Comparison of ENCODE assay signal across 11 cellular contexts in genomic region chr5:66498791-66499207, GRCh38.
DNase-seq lines count a peak whose midpoint lies in the region; ATAC-seq, FAIRE-seq and TF ChIP-seq lines count a peak whose summit lies in the region.
"Had no signal": no experiment of that assay in that cellular context is flagged by ENCODE, and none has a peak within 500 bp of the region (broad histone marks: within the 10 kb centered on the region; RNA-seq: fewer than 3 reads in every experiment).

No MANE protein-coding gene starts in this region.

- H3K9ac ChIP-seq in DND-41 (ENCODE audit: low read depth, low read length) (no peak overlapping the region), keratinocyte (ENCODE audit: control insufficient read depth, extremely low read depth, insufficient read depth, low read length) (no peak overlapping the region)

- no peak overlapping the region for H3K27ac Mint-ChIP-seq in activated T-helper 17 cell treated with anti-CD3 and anti-CD28 coated beads, Interleukin-2, amount 50 U/mL, for 72 hours

- H3K27me3 ChIP-seq in DND-41 (ENCODE audit: insufficient read depth, low read length, poor library complexity) (no peaks in the 10 kb centered on the region), keratinocyte (ENCODE audit: control insufficient read depth, extremely low read depth, insufficient read depth, low read length) (no peaks in the 10 kb centered on the region)

- H3K4me1 ChIP-seq in DND-41 (ENCODE audit: insufficient read depth, low read length) = no peaks in the 10 kb centered on the region
- peaks cover 14% of the 10 kb centered on the region for H3K4me1 ChIP-seq in keratinocyte (ENCODE audit: control insufficient read depth, extremely low read depth, insufficient read depth, low read length)

- dilution Hi-C loops in keratinocyte (cut with MboI; ENCODE audit: extremely low pct_ligation_motif_present, low sequenced_read_pairs) = loop anchor here (25.0 kb wide), 1 partner anchor 186 kb away; no protein-coding TSS in a partner anchor

- ATAC-seq in DND-41 (ENCODE audit: insufficient read depth, low read depth) (no peak), GM18868 (IDR thresholded peaks at IDR 0.05; ENCODE audit: unreplicated experiment) (no peak), HG03025 (IDR thresholded peaks at IDR 0.05; ENCODE audit: low FRiP score, unreplicated experiment) (no peak)
- peak; percentile 26 for ATAC-seq in activated T-helper 17 cell treated with anti-CD3 and anti-CD28 coated beads, Interleukin-2, amount 50 U/mL, for 72 hours (replicated peaks)

- H3K36me3 Mint-ChIP-seq in activated T-helper 17 cell treated with anti-CD3 and anti-CD28 coated beads, Interleukin-2, amount 50 U/mL, for 72 hours (ENCODE audit: low read depth) = no peaks in the 10 kb centered on the region

- H3K4me2 ChIP-seq in DND-41 (ENCODE audit: insufficient read depth, low read length) (no peak overlapping the region), keratinocyte (ENCODE audit: control insufficient read depth, extremely low read depth, insufficient read depth, low read depth, low read length) (peak overlapping the region; percentile 24)

- FAIRE-seq in keratinocyte (lab: Jason Lieb, UNC) = peak; percentile 56
- FAIRE-seq: G401.6, small intestine had no signal

- DNase-seq in DND-41 (no peak), HT1080 (ENCODE audit: low read depth) (peak; percentile 64), keratinocyte (ENCODE audit: low read depth, low spot score) (peak; percentile 66), islet precursor cell (no peak)
- no peak for DNase-seq in stimulated activated CD8-positive, alpha-beta memory T cell treated with anti-CD3 and anti-CD28 coated beads, Interleukin-4, amount 100 ng/mL, for 48 hours
- DNase-seq: small intestine had no signal

- H3K9me3 Mint-ChIP-seq in activated T-helper 17 cell treated with anti-CD3 and anti-CD28 coated beads, Interleukin-2, amount 50 U/mL, for 72 hours = no peaks in the 10 kb centered on the region

- no peak overlapping the region for H3K27ac ChIP-seq in DND-41 (ENCODE audit: low read length)
- H3K27ac ChIP-seq in keratinocyte (ENCODE audit: control insufficient read depth, insufficient read depth, low read length) = no peak overlapping the region
- H3K27ac ChIP-seq: thoracic aorta had no signal

- H4K20me1 ChIP-seq in DND-41 (ENCODE audit: insufficient read depth, low read length) (no peaks in the 10 kb centered on the region), keratinocyte (ENCODE audit: control insufficient read depth, extremely low read depth, insufficient read depth, low read length) (no peaks in the 10 kb centered on the region)

- H3K9me1 ChIP-seq in keratinocyte (ENCODE audit: control insufficient read depth, extremely low read depth, insufficient read depth, low read length) = no peaks in the 10 kb centered on the region

- no peak overlapping the region for H3K4me3 Mint-ChIP-seq in activated T-helper 17 cell treated with anti-CD3 and anti-CD28 coated beads, Interleukin-2, amount 50 U/mL, for 72 hours

- H3K9me3 ChIP-seq in DND-41 (ENCODE audit: insufficient read depth, low read length, severe bottlenecking) (no peaks in the 10 kb centered on the region), keratinocyte (ENCODE audit: control insufficient read depth, low read depth, low read length) (no peaks in the 10 kb centered on the region)
- H3K9me3 ChIP-seq: thoracic aorta had no signal

- no peaks in the 10 kb centered on the region for H3K79me2 ChIP-seq in DND-41 (ENCODE audit: insufficient read depth, low read length)
- no peaks in the 10 kb centered on the region for H3K79me2 ChIP-seq in keratinocyte (ENCODE audit: control insufficient read depth, insufficient read depth, low read length)

- H3K36me3 ChIP-seq in DND-41 (ENCODE audit: insufficient read depth, low read length) = no peaks in the 10 kb centered on the region
- H3K36me3 ChIP-seq in keratinocyte (ENCODE audit: control insufficient read depth in 2 of 2, extremely low read depth in 1 of 2, insufficient read depth in 2 of 2, low read length in 2 of 2) = no peaks in the 10 kb centered on the region
- H3K36me3 ChIP-seq: thoracic aorta had no signal

- TF ChIP-seq CTCF in DND-41 (IDR thresholded peaks at IDR 0.05; ENCODE audit: borderline replicate concordance, extremely low read depth, low read length, poor library complexity, severe bottlenecking) = peak; percentile 31
- peak; percentile 63 to 69 (median 65) for TF ChIP-seq CTCF in keratinocyte (optimal IDR thresholded peaks at IDR 0.05 in 1 of 3, IDR thresholded peaks at IDR 0.05 in 1 of 3, conservative IDR thresholded peaks at IDR 0.05 in 1 of 3; ENCODE audit: extremely low read depth in 1 of 3, insufficient read depth in 2 of 3, low read length in 3 of 3)

- H3K4me3 ChIP-seq in DND-41 (ENCODE audit: low read depth in 1 of 2, low read length in 2 of 2) (no peak overlapping the region), keratinocyte (ENCODE audit: control insufficient read depth in 2 of 3, extremely low read depth in 1 of 3, insufficient read depth in 2 of 3, low read depth in 1 of 3, low read length in 3 of 3) (no peak overlapping the region)
- H3K4me3 ChIP-seq: thoracic aorta had no signal

- H2AFZ ChIP-seq in DND-41 (ENCODE audit: low read depth, low read length) (no peak overlapping the region), keratinocyte (ENCODE audit: control insufficient read depth, low read length) (peak overlapping the region; percentile 46)

- H3K27me3 Mint-ChIP-seq in activated T-helper 17 cell treated with anti-CD3 and anti-CD28 coated beads, Interleukin-2, amount 50 U/mL, for 72 hours = peaks cover 6% of the 10 kb centered on the region

- peaks cover 4% of the 10 kb centered on the region for H3K4me1 Mint-ChIP-seq in activated T-helper 17 cell treated with anti-CD3 and anti-CD28 coated beads, Interleukin-2, amount 50 U/mL, for 72 hours

Comparison
In these comparisons a context has a peak if more than half of its experiments do, and no peak if none do; other contexts are left out.
1. DNase-seq: peak in HT1080 (single experiment) and keratinocyte (single experiment); none in DND-41 (single experiment), islet precursor cell (single experiment) and stimulated activated CD8-positive, alpha-beta memory T cell treated with anti-CD3 and anti-CD28 coated beads, Interleukin-4, amount 100 ng/mL, for 48 hours (single experiment).